8 cellular contexts compared by ENCODE assay signal in the genomic region with DNA sequence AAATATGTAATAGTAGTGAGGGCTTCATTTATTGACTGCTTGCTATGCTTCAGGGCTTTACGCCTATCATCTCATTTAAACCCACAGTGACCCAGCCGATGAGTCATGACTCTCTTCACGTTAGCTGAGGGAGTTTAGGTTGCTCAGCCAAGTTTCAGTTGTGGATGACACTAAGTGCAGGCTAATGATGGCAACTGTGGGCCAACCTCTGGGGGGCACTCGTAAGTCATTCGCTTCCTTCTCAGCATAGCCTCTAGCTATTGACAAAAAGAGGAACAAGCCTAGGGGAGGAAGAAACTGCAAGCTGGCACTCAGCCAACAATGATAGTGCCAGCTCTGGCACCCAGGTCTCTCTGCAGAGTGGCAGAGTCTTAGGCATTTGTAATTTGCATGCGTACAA.
DNase-seq lines count a peak whose midpoint lies in the region; ATAC-seq and TF ChIP-seq lines count a peak whose summit lies in the region.

No MANE protein-coding gene starts in this region.

- H3K27ac ChIP-seq in epithelial cell of prostate = no peak overlapping the region

- in situ Hi-C loops in GM13977 (cut with MboI; ENCODE audit: low pct_unique_long_range_greater_than_20kb, low sequenced_read_pairs, unreplicated experiment) = no loop called here

- peaks cover 77% of the 10 kb centered on the region for H3K4me1 Mint-ChIP-seq in activated CD4-positive, alpha-beta memory T cell treated with anti-CD3 and anti-CD28 coated beads for 36 hours (ENCODE audit: low read depth)

- H3K4me3 Mint-ChIP-seq in activated CD4-positive, alpha-beta memory T cell treated with anti-CD3 and anti-CD28 coated beads for 36 hours = no peak overlapping the region

- intact Hi-C loops in activated CD4-positive, alpha-beta memory T cell treated with anti-CD3 and anti-CD28 coated beads for 36 hours (cut with micrococcal nuclease) = loop anchor here (2.0 to 10.0 kb wide), 5 partner anchors 55 to 678 kb away; no protein-coding TSS in a partner anchor

- peak; percentile 61 for DNase-seq in GM13977 (ENCODE audit: low spot score)
- DNase-seq in NB4 (ENCODE audit: low read depth) = peak; percentile 89
- DNase-seq in activated CD4-positive, alpha-beta memory T cell treated with anti-CD3 and anti-CD28 coated beads for 36 hours = peak; percentile 85
- peak; percentile 41 for DNase-seq in epithelial cell of prostate (ENCODE audit: low read depth, low spot score)
- DNase-seq in renal cortical epithelial cell (ENCODE audit: low read depth) = peak; percentile 57
- no peak for DNase-seq in hepatic stellate cell (ENCODE audit: low spot score)
- DNase-seq in NCI-H1930 (lab: John Stamatoyannopoulos, UW) = no peak

- H3K27me3 Mint-ChIP-seq in activated CD4-positive, alpha-beta memory T cell treated with anti-CD3 and anti-CD28 coated beads for 36 hours = no peaks in the 10 kb centered on the region

- peak; percentile 89 for ATAC-seq in HG02571 (IDR thresholded peaks at IDR 0.05; ENCODE audit: unreplicated experiment)

- peaks cover 4% of the 10 kb centered on the region for H3K36me3 Mint-ChIP-seq in activated CD4-positive, alpha-beta memory T cell treated with anti-CD3 and anti-CD28 coated beads for 36 hours

- CTCF ChIA-PET in activated CD4-positive, alpha-beta memory T cell treated with anti-CD3 and anti-CD28 coated beads for 36 hours (lab: Charles Lee) = interaction anchor here (1.0 to 1.9 kb wide), 9 partner anchors 10 to 386 kb away, joined by 3 to 9 read pairs (median 3); a partner anchor contains a TSS

- peak overlapping the region; percentile 53 for H3K27ac Mint-ChIP-seq in activated CD4-positive, alpha-beta memory T cell treated with anti-CD3 and anti-CD28 coated beads for 36 hours

- no peaks in the 10 kb centered on the region for H3K9me3 Mint-ChIP-seq in activated CD4-positive, alpha-beta memory T cell treated with anti-CD3 and anti-CD28 coated beads for 36 hours

- TF ChIP-seq CTCF in GM13977 (IDR thresholded peaks at IDR 0.05; ENCODE audit: extremely low read depth, insufficient read depth, missing control alignments) = peak; percentile 62
- TF ChIP-seq CTCF in NB4 (IDR thresholded peaks at IDR 0.05; ENCODE audit: low read depth, low read length) = peak; percentile 82

- TF ChIP-seq POLR2A in NB4 (IDR thresholded peaks at IDR 0.05; ENCODE audit: extremely low read depth, insufficient read length) = no peak

- no peak overlapping the region for H3K4me3 ChIP-seq in NB4 (ENCODE audit: low read depth, low read length)

- POLR2A ChIA-PET in activated CD4-positive, alpha-beta memory T cell treated with anti-CD3 and anti-CD28 coated beads for 36 hours (lab: Charles Lee) = interaction anchor here (1.3 to 1.4 kb wide), 2 partner anchors 385 to 439 kb away, joined by 3 to 4 read pairs; a partner anchor contains a TSS

Comparison
In these comparisons a context has a peak if more than half of its experiments do, and no peak if none do; other contexts are left out.
1. DNase-seq: peak in GM13977 (single experiment), NB4 (single experiment), activated CD4-positive, alpha-beta memory T cell treated with anti-CD3 and anti-CD28 coated beads for 36 hours (single experiment), epithelial cell of prostate (single experiment) and renal cortical epithelial cell (single experiment); none in hepatic stellate cell (single experiment) and NCI-H1930 (0 of 2).